ENCODE assay signal across 10 cellular contexts in genomic region chr18:56645415-56646016, GRCh38. TPM values are rescaled to one million over a fixed set of nuclear protein-coding genes. Genes with fewer than 3 reads are reported as not detected.
DNase-seq lines count a peak whose midpoint lies in the region; ATAC-seq, FAIRE-seq and TF ChIP-seq lines count a peak whose summit lies in the region.
"Had no signal": no experiment of that assay in that cellular context is flagged by ENCODE, and none has a peak within 500 bp of the region (broad histone marks: within the 10 kb centered on the region; RNA-seq: fewer than 3 reads in every experiment).

No MANE protein-coding gene starts in this region.

- H3K9me2 ChIP-seq in OCI-LY7 (ENCODE audit: insufficient read depth, low read length) = no peaks in the 10 kb centered on the region

- no TSS peak for BruUV-seq in OCI-LY7 (replicated peaks; lab: Mats Ljungman, UMichigan)

- no peaks in the 10 kb centered on the region for H3K79me2 ChIP-seq in OCI-LY7 (ENCODE audit: insufficient read depth, low read depth, low read length)

- FAIRE-seq in A204.1 (lab: Jason Lieb, UNC) = peak; percentile 94
- FAIRE-seq: endometrium had no signal

- no peaks in the 10 kb centered on the region for H4K20me1 ChIP-seq in OCI-LY7 (ENCODE audit: insufficient read depth, low read length)

- no peak for DNase-seq in GM06990 (ENCODE audit: extremely low read depth, insufficient read length)
- peak; percentile 51 for DNase-seq in OCI-LY7 (ENCODE audit: low spot score)
- DNase-seq in foreskin keratinocyte = peak in 1 of 2 donors; percentile 7
- no peak for DNase-seq in coronary artery (ENCODE audit: low spot score)
- DNase-seq in right atrium auricular region (ENCODE audit: low spot score) = no peak
- DNase-seq in AG08396 (ENCODE audit: low spot score) = no peak
- no peak for DNase-seq in foreskin melanocyte
- DNase-seq: stimulated activated CD4-positive, alpha-beta T cell treated with anti-CD3 and anti-CD28 coated beads, Interleukin-4, amount 100 ng/mL, for 4 hours had no signal

- intact Hi-C loops in OCI-LY7 (cut with micrococcal nuclease; ENCODE audit: unreplicated experiment) = no loop called here

- H3K9me3 ChIP-seq in OCI-LY7 (ENCODE audit: low read length) = no peaks in the 10 kb centered on the region
- H3K9me3 ChIP-seq in right atrium auricular region = no peaks in the 10 kb centered on the region

- peak; percentile 37 for ATAC-seq in foreskin keratinocyte

- H3K36me3 ChIP-seq in GM06990 (ENCODE audit: control insufficient read depth, insufficient read depth, low read length) = no peaks in the 10 kb centered on the region
- no peaks in the 10 kb centered on the region for H3K36me3 ChIP-seq in OCI-LY7 (ENCODE audit: insufficient read depth, low read length)
- no peaks in the 10 kb centered on the region for H3K36me3 ChIP-seq in right atrium auricular region

- no peak overlapping the region for H3K27ac ChIP-seq in OCI-LY7 (ENCODE audit: low read depth, low read length, poor library complexity, severe bottlenecking)
- H3K27ac ChIP-seq in foreskin keratinocyte = no peak overlapping the region
- no peak overlapping the region for H3K27ac ChIP-seq in coronary artery
- no peak overlapping the region for H3K27ac ChIP-seq in right atrium auricular region

- TF ChIP-seq CTCF in GM06990 (IDR thresholded peaks at IDR 0.05; ENCODE audit: insufficient read depth, low read length, poor library complexity, severe bottlenecking) (peak; percentile 59), OCI-LY7 (conservative IDR thresholded peaks at IDR 0.05; ENCODE audit: low read length) (peak; percentile 72), foreskin keratinocyte (conservative IDR thresholded peaks at IDR 0.05) (peak; percentile 68), coronary artery (IDR thresholded peaks at IDR 0.05) (no peak), right atrium auricular region (IDR thresholded peaks at IDR 0.05) (peak in 1 of 2 donors; percentile 43)

- H3K4me2 ChIP-seq in OCI-LY7 (ENCODE audit: low read length) = 0 out of 2 replicates have a peak overlapping the region, but pooled peaks have one; percentile 17

- CTCF ChIA-PET in OCI-LY7 (lab: Charles Lee; ENCODE audit: unreplicated experiment) = no interaction called here

- H3K4me1 ChIP-seq in OCI-LY7 (ENCODE audit: insufficient read depth, low read length, poor library complexity, severe bottlenecking) = peaks cover 3% of the 10 kb centered on the region
- peaks cover 1% of the 10 kb centered on the region for H3K4me1 ChIP-seq in foreskin keratinocyte
- H3K4me1 ChIP-seq in right atrium auricular region = peaks cover 0 to 1% of the 10 kb centered on the region in 2 donors

- H3K4me3 ChIP-seq in GM06990 (replicated peaks; ENCODE audit: low read depth, low read length) (no peak overlapping the region), OCI-LY7 (ENCODE audit: low read depth, low read length, poor library complexity, severe bottlenecking) (no peak overlapping the region), coronary artery (no peak overlapping the region), right atrium auricular region (no peak overlapping the region)

- H2AFZ ChIP-seq in OCI-LY7 (ENCODE audit: low read length) = 0 out of 2 replicates have a peak overlapping the region, but pooled peaks have one; percentile 50

- POLR2A ChIA-PET in OCI-LY7 (lab: Charles Lee) = no interaction called here

- H3K27me3 ChIP-seq in GM06990 (replicated peaks; ENCODE audit: control insufficient read depth, insufficient read depth, low read length) (no peaks in the 10 kb centered on the region), foreskin keratinocyte (no peaks in the 10 kb centered on the region), right atrium auricular region (no peaks in the 10 kb centered on the region)

RNA-seq across cellular contexts. Expression of gene WDR7, which starts 5.6 kb away (rescaled TPM):
- total RNA-seq in OCI-LY7 (2014; rRNA removed; shearing (Covaris generic)) = 13.2 and 15.2 TPM in 2 replicates
- total RNA-seq in OCI-LY7 (2022) (17.1 and 18.8 TPM in 2 replicates), foreskin keratinocyte (10.2 and 10.5 TPM in 2 replicates), right atrium auricular region (10 to 100 TPM; 22.3 to 24.0 TPM)
- 2.6 and 2.8 TPM in 2 replicates for polyA plus RNA-seq in foreskin keratinocyte

RNA-seq across cellular contexts. Expression of gene TXNL1, which starts 7.1 kb away (rescaled TPM):
- total RNA-seq in OCI-LY7 (2014; rRNA removed; shearing (Covaris generic)) = 11.7 and 13.9 TPM in 2 replicates
- total RNA-seq in OCI-LY7 (2022) (39.7 and 42.5 TPM in 2 replicates), foreskin keratinocyte (58.5 and 58.8 TPM in 2 replicates), right atrium auricular region (10 to 100 TPM; 45.8 to 59.1 TPM)
- 66.3 and 69.6 TPM in 2 replicates for polyA plus RNA-seq in foreskin keratinocyte
